16 cellular contexts compared by ENCODE assay signal in the genomic region with DNA sequence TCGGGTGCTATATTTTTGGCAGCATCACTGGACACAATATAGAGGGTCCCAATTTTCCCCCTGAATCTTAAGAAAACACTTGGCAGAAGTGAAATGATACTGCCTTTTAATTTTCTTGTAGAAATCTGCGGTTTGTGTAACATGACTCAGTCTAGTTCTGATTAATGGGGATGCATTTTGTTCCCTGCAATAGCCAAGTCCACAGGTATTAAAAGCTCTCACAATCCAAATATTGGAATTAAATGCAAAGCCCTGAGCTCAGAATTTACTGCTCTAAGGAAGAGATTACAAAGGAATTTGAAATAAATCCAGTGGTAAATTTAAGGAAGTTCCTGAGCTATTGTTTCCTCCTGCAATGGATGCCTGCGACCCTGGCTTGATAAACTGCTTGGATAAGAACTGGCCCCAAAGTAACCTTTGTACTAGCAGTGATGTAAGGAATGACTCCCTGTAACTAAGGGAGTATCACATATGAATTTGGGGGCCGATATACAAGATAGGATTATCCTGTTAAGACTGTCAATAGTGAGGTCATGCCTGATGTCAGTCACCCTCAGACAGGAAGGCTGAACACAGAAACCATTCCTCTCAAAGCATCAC.
"Had no signal": no experiment of that assay in that cellular context is flagged by ENCODE, and none has a peak within 500 bp of the region (broad histone marks: within the 10 kb centered on the region; RNA-seq: fewer than 3 reads in every experiment).

No MANE protein-coding gene starts in this region.

- H3K36me3 Mint-ChIP-seq: activated CD8-positive, alpha-beta memory T cell treated with anti-CD3 and anti-CD28 coated beads, Interleukin-2, amount 10 ng/mL, durations not matched to agents 7 days and 5 days; activated naive CD8-positive, alpha-beta T cell had no signal

- DNase-seq: activated CD4-positive, alpha-beta T cell treated with anti-CD3 and anti-CD28 coated beads for 1 hour; activated CD4-positive, alpha-beta T cell treated with anti-CD3 and anti-CD28 coated beads, Interleukin-2, amount 50 U/mL, for 48 hours; activated CD8-positive, alpha-beta memory T cell treated with anti-CD3 and anti-CD28 coated beads, Interleukin-2, amount 10 ng/mL, durations not matched to agents 7 days and 5 days; activated gamma-delta T cell; activated T-cell treated with anti-CD3 and anti-CD28 coated beads, Interleukin-2, amount 50 U/mL, for 4 hours; anterior cingulate cortex; foreskin keratinocyte; heart left ventricle; left ventricle myocardium superior; mesenchymal stem cell; stomach; thyroid gland; uterus had no signal

- H3K9me3 Mint-ChIP-seq: central memory CD8-positive, alpha-beta T cell; dendritic cell treated with granulocyte-macrophage colony-stimulating factor and Interleukin-4, amounts not matched to agents 40 ng/mL and 50 ng/mL, for 4 days had no signal

- H3K27me3 Mint-ChIP-seq: activated CD8-positive, alpha-beta memory T cell treated with anti-CD3 and anti-CD28 coated beads, Interleukin-2, amount 10 ng/mL, durations not matched to agents 7 days and 5 days; central memory CD8-positive, alpha-beta T cell; dendritic cell treated with granulocyte-macrophage colony-stimulating factor and Interleukin-4, amounts not matched to agents 40 ng/mL and 50 ng/mL, for 4 days had no signal

- H3K4me1 Mint-ChIP-seq: activated CD8-positive, alpha-beta memory T cell treated with anti-CD3 and anti-CD28 coated beads, Interleukin-2, amount 10 ng/mL, durations not matched to agents 7 days and 5 days; central memory CD8-positive, alpha-beta T cell had no signal

- H3K4me3 ChIP-seq: heart left ventricle, stomach, thyroid gland, uterus had no signal

- H3K4me3 Mint-ChIP-seq: activated CD8-positive, alpha-beta memory T cell treated with anti-CD3 and anti-CD28 coated beads, Interleukin-2, amount 10 ng/mL, durations not matched to agents 7 days and 5 days; activated naive CD8-positive, alpha-beta T cell; activated T-cell treated with anti-CD3 and anti-CD28 coated beads, Interleukin-2, amount 50 U/mL, for 4 hours; central memory CD8-positive, alpha-beta T cell; dendritic cell treated with granulocyte-macrophage colony-stimulating factor and Interleukin-4, amounts not matched to agents 40 ng/mL and 50 ng/mL, for 4 days had no signal

- ATAC-seq: activated CD8-positive, alpha-beta memory T cell treated with anti-CD3 and anti-CD28 coated beads, Interleukin-2, amount 10 ng/mL, durations not matched to agents 7 days and 5 days; activated T-cell treated with anti-CD3 and anti-CD28 coated beads, Interleukin-2, amount 50 U/mL, for 4 hours; foreskin keratinocyte; left ventricle myocardium superior had no signal

- H3K27ac ChIP-seq: foreskin keratinocyte, stomach, thyroid gland, uterus had no signal

- H3K27me3 ChIP-seq: foreskin keratinocyte, heart left ventricle, stomach, thyroid gland, uterus had no signal

- H3K9me3 ChIP-seq: thyroid gland, uterus had no signal

- H3K4me1 ChIP-seq: foreskin keratinocyte, thyroid gland, uterus had no signal

- H3K27ac Mint-ChIP-seq: activated CD8-positive, alpha-beta memory T cell treated with anti-CD3 and anti-CD28 coated beads, Interleukin-2, amount 10 ng/mL, durations not matched to agents 7 days and 5 days; activated naive CD8-positive, alpha-beta T cell; dendritic cell treated with granulocyte-macrophage colony-stimulating factor and Interleukin-4, amounts not matched to agents 40 ng/mL and 50 ng/mL, for 4 days had no signal
